ENCODE assay signal across 17 cellular contexts in genomic region chr2:10180271-10180670, GRCh38. TPM values are rescaled to one million over a fixed set of nuclear protein-coding genes. Genes with fewer than 3 reads are reported as not detected.
A peak's percentile ranks its signal among the peaks of the same experiment; 100 is the strongest.
DNase-seq lines count a peak whose midpoint lies in the region; TF ChIP-seq lines count a peak whose summit lies in the region.
"Had no signal": no experiment of that assay in that cellular context is flagged by ENCODE, and none has a peak within 500 bp of the region (broad histone marks: within the 10 kb centered on the region; RNA-seq: fewer than 3 reads in every experiment).

No MANE protein-coding gene starts in this region.

- H3K27me3 ChIP-seq in neural progenitor cell (no peaks in the 10 kb centered on the region), stomach (no peaks in the 10 kb centered on the region)

- H3K27me3 Mint-ChIP-seq in brain (peaks cover 4% of the 10 kb centered on the region), neural progenitor cell (ENCODE audit: insufficient read depth, low read depth) (peaks cover 8% of the 10 kb centered on the region)
- H3K27me3 Mint-ChIP-seq: CD4-positive, alpha-beta T cell; IgD-negative memory B cell had no signal

- H3K27ac Mint-ChIP-seq in brain, result peak overlapping the region; percentile 61 to 93 (median 78)
- H3K27ac Mint-ChIP-seq in neural progenitor cell, result peak overlapping the region; percentile 87
- H3K27ac Mint-ChIP-seq: CD4-positive, alpha-beta T cell; GM23338; HFFc6; IgD-negative memory B cell had no signal

- peak; percentile 48 for DNase-seq in DMS 273 (lab: John Stamatoyannopoulos, UW; ENCODE audit: unreplicated experiment)
- no peak for DNase-seq in DMS 273 treated with DMSO at 0.1 percent for 48 hours (lab: John Stamatoyannopoulos, UW)
- DNase-seq in neural progenitor cell (ENCODE audit: low spot score), result no peak
- DNase-seq in activated gamma-delta T cell treated with Interleukin-2 at 50 U/mL for 16 hours, result no peak
- DNase-seq in stomach, result no peak
- DNase-seq in iPS-NIHi7 (ENCODE audit: extremely low spot score), result no peak
- DNase-seq: AML-193; Caco-2; CD4-positive, alpha-beta T cell; GDM1; HFFc6 had no signal

- peaks cover 25% of the 10 kb centered on the region for H3K4me1 Mint-ChIP-seq in brain
- H3K4me1 Mint-ChIP-seq in neural progenitor cell, result peaks cover 19% of the 10 kb centered on the region
- H3K4me1 Mint-ChIP-seq: GM23338 had no signal

- intact Hi-C loops in stomach (cut with DNase I; ENCODE audit: low total_unique reads), result no loop called here

- H3K4me1 ChIP-seq in neural progenitor cell, result no peaks in the 10 kb centered on the region
- H3K4me1 ChIP-seq in stomach, result peaks cover 0 to 5% (median 0%) of the 10 kb centered on the region in 4 donors
- H3K4me1 ChIP-seq: A549, Caco-2 had no signal

- H3K36me3 ChIP-seq in neural progenitor cell (no peaks in the 10 kb centered on the region), stomach (no peaks in the 10 kb centered on the region)

- H3K9ac ChIP-seq in neural progenitor cell, result no peak overlapping the region

- H3K4me3 Mint-ChIP-seq in brain (peak overlapping the region in 2 of 5 experiments; percentile 3 to 60), neural progenitor cell (no peak overlapping the region)
- H3K4me3 Mint-ChIP-seq: CD4-positive, alpha-beta T cell; GM23338; HFFc6; IgD-negative memory B cell had no signal

- TF ChIP-seq CTCF in brain (conservative IDR thresholded peaks at IDR 0.05) (no peak), neural progenitor cell (IDR thresholded peaks at IDR 0.05) (no peak), stomach (IDR thresholded peaks at IDR 0.05) (no peak)

- H3K36me3 Mint-ChIP-seq in brain (peaks cover 12% of the 10 kb centered on the region), neural progenitor cell (peaks cover 10% of the 10 kb centered on the region)

- H3K4me2 ChIP-seq in neural progenitor cell, result no peak overlapping the region
- H3K4me2 ChIP-seq: A549, GM23338 had no signal

- H3K4me3 ChIP-seq in neural progenitor cell (no peak overlapping the region), stomach (no peak overlapping the region)
- H3K4me3 ChIP-seq: A549, GM23338 had no signal

- 85 to 89% (median 85%) methylated on average over 6 of the region's 6 CpGs for WGBS in stomach, 5 donors

- TF ChIP-seq POLR2A in stomach (IDR thresholded peaks at IDR 0.05), result no peak

- H3K9me3 ChIP-seq in neural progenitor cell (ENCODE audit: low read depth) (no peaks in the 10 kb centered on the region), stomach (no peaks in the 10 kb centered on the region)
- H3K9me3 ChIP-seq: A549, Caco-2 had no signal

- H3K27ac ChIP-seq in neural progenitor cell (no peak overlapping the region), stomach (no peak overlapping the region)
- H3K27ac ChIP-seq: 22Rv1, A549, C4-2B had no signal

- no peak overlapping the region for H2AFZ ChIP-seq in neural progenitor cell (replicated peaks)
- H2AFZ ChIP-seq: GM23338 had no signal

- no peaks in the 10 kb centered on the region for H4K20me1 ChIP-seq in neural progenitor cell (ENCODE audit: low read depth)

- no peaks in the 10 kb centered on the region for H3K79me2 ChIP-seq in neural progenitor cell (ENCODE audit: low read depth)

- no peak for TF ChIP-seq EP300 in stomach (IDR thresholded peaks at IDR 0.05)

- H3F3A ChIP-seq in neural progenitor cell (ENCODE audit: low read depth), result no peaks in the 10 kb centered on the region

- H3K9me3 Mint-ChIP-seq in brain, result peaks cover 0 to 9% (median 7%) of the 10 kb centered on the region in 5 experiments
- H3K9me3 Mint-ChIP-seq in neural progenitor cell, result peaks cover 3% of the 10 kb centered on the region
- H3K9me3 Mint-ChIP-seq: GM23338, HFFc6 had no signal

RNA-seq across cellular contexts. Expression of gene RRM2, which starts 57.7 kb away (rescaled TPM):
- polyA plus RNA-seq in brain (ENCODE audit: insufficient read depth, low read depth, low replicate concordance) (45.9 TPM), stomach (10 to 100 TPM in 2 of 3 donors, 1 to 10 TPM in 1; 6.1 to 14.9 (median 12.0) TPM)
- total RNA-seq in neural progenitor cell (ENCODE audit: low replicate concordance) (62.1 and 66.0 TPM in 2 replicates), stomach (10 to 100 TPM in 3 of 5 donors, 1 to 10 TPM in 2; 1.2 to 30.3 (median 13.6) TPM)
